In the genomic region with DNA sequence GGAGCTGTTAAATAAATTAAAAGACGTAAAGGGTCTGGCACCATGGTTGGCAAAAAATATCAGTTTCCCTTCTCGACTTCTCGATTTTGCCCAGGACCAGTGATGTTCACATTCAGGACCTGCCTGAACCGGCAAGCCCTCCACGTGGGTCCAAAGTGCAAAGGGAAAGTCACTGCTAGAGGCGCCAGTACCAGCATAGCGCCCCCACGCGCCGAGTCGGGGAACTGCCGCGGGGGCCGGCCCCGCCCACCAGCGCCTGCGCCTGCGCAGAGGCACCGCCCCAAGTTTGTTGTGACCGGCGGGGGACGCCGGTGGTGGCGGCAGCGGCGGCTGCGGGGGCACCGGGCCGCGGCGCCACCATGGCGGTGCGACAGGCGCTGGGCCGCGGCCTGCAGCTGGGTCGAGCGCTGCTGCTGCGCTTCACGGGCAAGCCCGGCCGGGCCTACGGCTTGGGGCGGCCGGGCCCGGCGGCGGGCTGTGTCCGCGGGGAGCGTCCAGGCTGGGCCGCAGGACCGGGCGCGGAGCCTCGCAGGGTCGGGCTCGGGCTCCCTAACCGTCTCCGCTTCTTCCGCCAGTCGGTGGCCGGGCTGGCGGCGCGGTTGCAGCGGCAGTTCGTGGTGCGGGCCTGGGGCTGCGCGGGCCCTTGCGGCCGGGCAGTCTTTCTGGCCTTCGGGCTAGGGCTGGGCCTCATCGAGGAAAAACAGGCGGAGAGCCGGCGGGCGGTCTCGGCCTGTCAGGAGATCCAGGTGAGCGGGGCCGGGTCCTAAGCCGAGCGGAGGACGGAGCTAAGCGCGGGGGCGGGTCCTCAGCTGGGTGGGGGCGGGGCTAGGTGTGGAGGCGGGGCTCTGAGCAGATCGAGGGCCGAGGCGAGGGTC, we compare ENCODE assay signal across 8 cellular contexts. TPM values are rescaled to one million over a fixed set of nuclear protein-coding genes. Genes with fewer than 3 reads are reported as not detected.
DNase-seq lines count a peak whose midpoint lies in the region; ATAC-seq and TF ChIP-seq lines count a peak whose summit lies in the region.

A gene (plus strand): TSS at position 269 of the 875 bp plus-strand sequence. CDS start 91 bp downstream, at position 360.

- H3K4me3 ChIP-seq in coronary artery = peak within 1 kb of the TSS; percentile 99

- no peaks in the 10 kb centered on the region for H3K9me3 Mint-ChIP-seq in activated CD4-positive, alpha-beta T cell treated with anti-CD3 and anti-CD28 coated beads, Interleukin-2, amount 10 ng/mL, durations not matched to agents 24 days and 14 days

- H3K27me3 ChIP-seq in layer of hippocampus (ENCODE audit: control insufficient read depth, insufficient read depth, low read length) = no peaks in the 10 kb centered on the region

- H3K36me3 Mint-ChIP-seq in activated CD4-positive, alpha-beta T cell treated with anti-CD3 and anti-CD28 coated beads, Interleukin-2, amount 10 ng/mL, durations not matched to agents 24 days and 14 days (ENCODE audit: low read depth) = no peaks in the 10 kb centered on the region

- peaks cover 10% of the 10 kb centered on the region for H3K27me3 Mint-ChIP-seq in activated CD4-positive, alpha-beta T cell treated with anti-CD3 and anti-CD28 coated beads, Interleukin-2, amount 10 ng/mL, durations not matched to agents 24 days and 14 days

- H3K27ac ChIP-seq in coronary artery (peak within 1 kb of the TSS; percentile 89 to 97), layer of hippocampus (ENCODE audit: low read depth, low read length) (peak within 1 kb of the TSS; percentile 93)

- peaks cover 7% of the 10 kb centered on the region for H3K4me1 Mint-ChIP-seq in activated CD4-positive, alpha-beta T cell treated with anti-CD3 and anti-CD28 coated beads, Interleukin-2, amount 10 ng/mL, durations not matched to agents 24 days and 14 days

- intact Hi-C loops in activated CD4-positive, alpha-beta T cell treated with anti-CD3 and anti-CD28 coated beads, Interleukin-2, amount 10 ng/mL, durations not matched to agents 24 days and 14 days (cut with micrococcal nuclease) = loop anchor here (1.0 to 5.0 kb wide), 2 partner anchors 28 to 126 kb away; a partner anchor contains a TSS

- ATAC-seq in HG03064 (IDR thresholded peaks at IDR 0.05; ENCODE audit: low read depth, unreplicated experiment) (peak; percentile 58), HG03378 (IDR thresholded peaks at IDR 0.05; ENCODE audit: unreplicated experiment) (no peak)

- peak within 1 kb of the TSS; percentile 60 for H3K27ac Mint-ChIP-seq in activated CD4-positive, alpha-beta T cell treated with anti-CD3 and anti-CD28 coated beads, Interleukin-2, amount 10 ng/mL, durations not matched to agents 24 days and 14 days

- peak within 1 kb of the TSS; percentile 85 for H3K4me3 Mint-ChIP-seq in activated CD4-positive, alpha-beta T cell treated with anti-CD3 and anti-CD28 coated beads, Interleukin-2, amount 10 ng/mL, durations not matched to agents 24 days and 14 days

- peak; percentile 100 for TF ChIP-seq CTCF in GM12874 (IDR thresholded peaks at IDR 0.05; ENCODE audit: insufficient read depth, low read depth, low read length)
- peak; percentile 92 for TF ChIP-seq CTCF in coronary artery (IDR thresholded peaks at IDR 0.05)

- peak; percentile 62 for DNase-seq in NCI-H345 treated with DMSO at 0.1 percent for 48 hours (lab: John Stamatoyannopoulos, UW; ENCODE audit: unreplicated experiment)
- DNase-seq in activated CD4-positive, alpha-beta T cell treated with anti-CD3 and anti-CD28 coated beads, Interleukin-2, amount 10 ng/mL, durations not matched to agents 24 days and 14 days = peak; percentile 98
- peak; percentile 89 for DNase-seq in coronary artery (ENCODE audit: low spot score)
- DNase-seq in stimulated activated CD4-positive, alpha-beta T cell treated with anti-CD3 and anti-CD28 coated beads, Interleukin-1b, Interleukin-23, amount 100 ng/mL, for 24 hours (ENCODE audit: low read depth in 4 of 4, low spot score in 1 of 4) = peak; percentile 63 to 74 (median 70)

RNA-seq across cellular contexts. Expression of the gene that starts here (rescaled TPM):
- 2.0 and 2.4 TPM in 2 replicates for total RNA-seq in activated CD4-positive, alpha-beta T cell treated with anti-CD3 and anti-CD28 coated beads, Interleukin-2, amount 10 ng/mL, durations not matched to agents 24 days and 14 days
